Comparison of ENCODE assay signal across 1 cellular context in the genomic region with DNA sequence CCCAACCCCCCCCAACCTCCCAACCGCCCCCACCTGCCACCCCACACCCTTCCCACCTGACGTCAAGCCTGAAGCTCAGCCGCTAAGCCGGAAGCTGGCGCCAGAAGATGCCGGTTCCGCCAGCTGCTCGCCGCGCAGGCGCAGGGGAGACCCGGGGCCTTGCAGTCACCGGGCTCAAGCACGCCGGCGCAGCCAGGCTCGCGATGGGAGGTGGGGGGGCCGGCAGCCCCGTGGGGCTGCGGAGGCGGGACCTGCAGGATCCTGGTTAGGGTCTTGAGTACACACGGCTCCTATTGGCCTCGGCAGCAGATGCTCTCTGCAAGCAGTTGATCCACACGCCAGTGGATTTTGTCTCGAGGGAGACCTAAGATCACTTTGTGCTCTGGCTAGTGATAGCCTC.
TF ChIP-seq lines count a peak whose summit lies in the region.

Gene LIG4, minus strand, starts transcription at position 109 of the 400 bp plus-strand sequence. CDS start 4,268 bp downstream, outside the sequence.

TF ChIP-seq in HepG2, 621 proteins besides CTCF, POLR2A, EP300 and RAD21 (continued from another document):
- no peak for TF ChIP-seq TBX2 (CRISPR knock-in tag; IDR thresholded peaks at IDR 0.05; ENCODE audit: borderline replicate concordance)
- TF ChIP-seq KLF9 (CRISPR knock-in tag; IDR thresholded peaks at IDR 0.05; ENCODE audit: low read depth), result no peak
- TF ChIP-seq FOXJ3 (CRISPR knock-in tag; IDR thresholded peaks at IDR 0.05; ENCODE audit: borderline replicate concordance), result no peak
- TF ChIP-seq, protein P1, sequence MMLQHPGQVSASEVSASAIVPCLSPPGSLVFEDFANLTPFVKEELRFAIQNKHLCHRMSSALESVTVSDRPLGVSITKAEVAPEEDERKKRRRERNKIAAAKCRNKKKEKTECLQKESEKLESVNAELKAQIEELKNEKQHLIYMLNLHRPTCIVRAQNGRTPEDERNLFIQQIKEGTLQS (CRISPR knock-in tag; IDR thresholded peaks at IDR 0.05), result no peak
- no peak for TF ChIP-seq CBX5 (CRISPR knock-in tag; IDR thresholded peaks at IDR 0.05; ENCODE audit: borderline replicate concordance)
- no peak for TF ChIP-seq ZNF263 (CRISPR knock-in tag; IDR thresholded peaks at IDR 0.05)
- no peak for TF ChIP-seq REPIN1 (CRISPR knock-in tag; IDR thresholded peaks at IDR 0.05; ENCODE audit: borderline replicate concordance, low read depth)
- TF ChIP-seq KAT8 (CRISPR knock-in tag; IDR thresholded peaks at IDR 0.05), result peak; percentile 59
- no peak for TF ChIP-seq ZUFSP (CRISPR knock-in tag; IDR thresholded peaks at IDR 0.05; ENCODE audit: borderline replicate concordance)
- no peak for TF ChIP-seq GZF1 (CRISPR knock-in tag; IDR thresholded peaks at IDR 0.05)
- TF ChIP-seq KLF16 (CRISPR knock-in tag; IDR thresholded peaks at IDR 0.05), result 0 out of 4 replicates have a peak, but pooled peaks of 1 of the 2 experiments have one; percentile 33
